ENCODE assay signal across 18 cellular contexts in genomic region chr4:48255959-48256342, GRCh38.
"Had no signal": no experiment of that assay in that cellular context is flagged by ENCODE, and none has a peak within 500 bp of the region (broad histone marks: within the 10 kb centered on the region; RNA-seq: fewer than 3 reads in every experiment).

No MANE protein-coding gene starts in this region.

- H3K36me3 ChIP-seq: lower lobe of right lung, ovary, sigmoid colon, spleen, tibial nerve, uterus had no signal

- H3K4me2 ChIP-seq: hepatocyte had no signal

- DNase-seq: activated CD4-positive, alpha-beta memory T cell treated with anti-CD3 and anti-CD28 coated beads, Interleukin-2, amount 10 ng/mL, durations not matched to agents 7 days and 5 days; activated CD4-positive, alpha-beta T cell treated with anti-CD3 and anti-CD28 coated beads for 4 hours; activated CD8-positive, alpha-beta memory T cell treated with anti-CD3 and anti-CD28 coated beads, Interleukin-2, amount 10 ng/mL, durations not matched to agents 7 days and 5 days; amygdala; caudate nucleus; effector memory CD8-positive, alpha-beta T cell; lower lobe of right lung; natural killer cell; ovary; sigmoid colon; spleen; stimulated activated naive CD4-positive, alpha-beta T cell treated with Interleukin-2 at 50 U/mL for 16 hours; uterus had no signal

- H3K27ac Mint-ChIP-seq: activated CD4-positive, alpha-beta memory T cell treated with anti-CD3 and anti-CD28 coated beads, Interleukin-2, amount 10 ng/mL, durations not matched to agents 7 days and 5 days; activated CD8-positive, alpha-beta memory T cell treated with anti-CD3 and anti-CD28 coated beads, Interleukin-2, amount 10 ng/mL, durations not matched to agents 7 days and 5 days; activated naive CD4-positive, alpha-beta T cell treated with anti-CD3 and anti-CD28 coated beads, Interleukin-2, amount 50 U/mL, for 24 hours; effector memory CD8-positive, alpha-beta T cell; natural killer cell; T-helper 2 cell treated with Interferon-gamma antibody and Interleukin-4, amounts not matched to agents 5 μg/mL and 100 μg/mL, for 36 hours; WTC11 had no signal

- H3K4me1 ChIP-seq: sigmoid colon, uterus had no signal

- H3K27ac ChIP-seq: hepatocyte, lower lobe of right lung, ovary, sigmoid colon, spleen, tibial nerve, uterus had no signal

- H3K4me3 Mint-ChIP-seq: activated CD4-positive, alpha-beta memory T cell treated with anti-CD3 and anti-CD28 coated beads, Interleukin-2, amount 10 ng/mL, durations not matched to agents 7 days and 5 days; activated CD8-positive, alpha-beta memory T cell treated with anti-CD3 and anti-CD28 coated beads, Interleukin-2, amount 10 ng/mL, durations not matched to agents 7 days and 5 days; activated naive CD4-positive, alpha-beta T cell treated with anti-CD3 and anti-CD28 coated beads, Interleukin-2, amount 50 U/mL, for 24 hours; effector memory CD8-positive, alpha-beta T cell; natural killer cell; T-helper 2 cell treated with Interferon-gamma antibody and Interleukin-4, amounts not matched to agents 5 μg/mL and 100 μg/mL, for 36 hours; WTC11 had no signal

- H3K4me1 Mint-ChIP-seq: activated CD4-positive, alpha-beta memory T cell treated with anti-CD3 and anti-CD28 coated beads, Interleukin-2, amount 10 ng/mL, durations not matched to agents 7 days and 5 days; activated naive CD4-positive, alpha-beta T cell treated with anti-CD3 and anti-CD28 coated beads, Interleukin-2, amount 50 U/mL, for 24 hours had no signal

- H2AFZ ChIP-seq: hepatocyte had no signal

- H3K27me3 Mint-ChIP-seq: activated CD4-positive, alpha-beta memory T cell treated with anti-CD3 and anti-CD28 coated beads, Interleukin-2, amount 10 ng/mL, durations not matched to agents 7 days and 5 days; activated CD8-positive, alpha-beta memory T cell treated with anti-CD3 and anti-CD28 coated beads, Interleukin-2, amount 10 ng/mL, durations not matched to agents 7 days and 5 days; activated naive CD4-positive, alpha-beta T cell treated with anti-CD3 and anti-CD28 coated beads, Interleukin-2, amount 50 U/mL, for 24 hours had no signal

- H3K9me3 ChIP-seq: lower lobe of right lung, ovary, sigmoid colon, spleen, tibial nerve, uterus had no signal

- H3K27me3 ChIP-seq: hepatocyte, ovary, sigmoid colon, spleen, tibial nerve, uterus had no signal

- H3K9me3 Mint-ChIP-seq: activated CD4-positive, alpha-beta memory T cell treated with anti-CD3 and anti-CD28 coated beads, Interleukin-2, amount 10 ng/mL, durations not matched to agents 7 days and 5 days; activated naive CD4-positive, alpha-beta T cell treated with anti-CD3 and anti-CD28 coated beads, Interleukin-2, amount 50 U/mL, for 24 hours; effector memory CD8-positive, alpha-beta T cell; natural killer cell; T-helper 2 cell treated with Interferon-gamma antibody and Interleukin-4, amounts not matched to agents 5 μg/mL and 100 μg/mL, for 36 hours; WTC11 had no signal

- ATAC-seq: activated CD8-positive, alpha-beta memory T cell treated with anti-CD3 and anti-CD28 coated beads, Interleukin-2, amount 10 ng/mL, durations not matched to agents 7 days and 5 days; effector memory CD8-positive, alpha-beta T cell; natural killer cell had no signal

- H3K36me3 Mint-ChIP-seq: activated CD8-positive, alpha-beta memory T cell treated with anti-CD3 and anti-CD28 coated beads, Interleukin-2, amount 10 ng/mL, durations not matched to agents 7 days and 5 days; natural killer cell; WTC11 had no signal

- H3K4me3 ChIP-seq: hepatocyte, lower lobe of right lung, ovary, sigmoid colon, spleen, tibial nerve, uterus had no signal
